ENCODE assay signal across 20 cellular contexts in genomic region chr21:44823179-44823654, GRCh38.
"Had no signal": no experiment of that assay in that cellular context is flagged by ENCODE, and none has a peak within 500 bp of the region (broad histone marks: within the 10 kb centered on the region; RNA-seq: fewer than 3 reads in every experiment).

No MANE protein-coding gene starts in this region.

- H3K27ac ChIP-seq: colonic mucosa, dorsolateral prefrontal cortex, esophagus squamous epithelium, gastroesophageal sphincter, heart left ventricle, neutrophil, ovary, prostate gland, thyroid gland had no signal

- DNase-seq: activated CD4-positive, alpha-beta T cell treated with anti-CD3 and anti-CD28 coated beads for 4 hours; activated CD4-positive, alpha-beta T cell treated with anti-CD3 and anti-CD28 coated beads, Interleukin-2, amount 50 U/mL, for 48 hours; activated CD4-positive, CD25-positive, alpha-beta regulatory T cell; activated CD8-positive, alpha-beta memory T cell treated with anti-CD3 and anti-CD28 coated beads, Interleukin-2, amount 50 U/mL, for 48 hours; activated naive CD4-positive, alpha-beta T cell; activated T-cell treated with anti-CD3 and anti-CD28 coated beads, Interleukin-2, amount 50 U/mL, for 4 hours; colonic mucosa; dorsolateral prefrontal cortex; effector memory CD8-positive, alpha-beta T cell; esophagus squamous epithelium; heart left ventricle; left cardiac atrium; ovary; stimulated activated CD4-positive, alpha-beta T cell treated with anti-CD3 and anti-CD28 coated beads, Interleukin-4, amount 100 ng/mL, for 24 hours; stimulated activated naive CD4-positive, alpha-beta T cell treated with Interleukin-2 at 50 U/mL for 16 hours; substantia nigra; thyroid gland had no signal

- H3K4me3 ChIP-seq: colonic mucosa, dorsolateral prefrontal cortex, esophagus squamous epithelium, gastroesophageal sphincter, heart left ventricle, ovary, prostate gland, thyroid gland had no signal

- H3K27me3 ChIP-seq: colonic mucosa, dorsolateral prefrontal cortex, gastroesophageal sphincter, heart left ventricle, ovary, thyroid gland had no signal

- H3K36me3 ChIP-seq: colonic mucosa, esophagus squamous epithelium, gastroesophageal sphincter, heart left ventricle, neutrophil, ovary, prostate gland, thyroid gland had no signal

- H3K4me1 ChIP-seq: colonic mucosa, prostate gland had no signal

- ATAC-seq: activated T-cell treated with anti-CD3 and anti-CD28 coated beads, Interleukin-2, amount 50 U/mL, for 4 hours; effector memory CD8-positive, alpha-beta T cell; gastroesophageal sphincter; heart left ventricle; left cardiac atrium had no signal

- H3K9me3 ChIP-seq: colonic mucosa, neutrophil, ovary, prostate gland, thyroid gland had no signal
